In genomic region chr14:103283916-103284315, GRCh38 we compare ENCODE assay signal across 13 cellular contexts. TPM values are rescaled to one million over a fixed set of nuclear protein-coding genes. Genes with fewer than 3 reads are reported as not detected.
A peak's percentile ranks its signal among the peaks of the same experiment; 100 is the strongest.
DNase-seq lines count a peak whose midpoint lies in the region; ATAC-seq and TF ChIP-seq lines count a peak whose summit lies in the region.
"Had no signal": no experiment of that assay in that cellular context is flagged by ENCODE, and none has a peak within 500 bp of the region (broad histone marks: within the 10 kb centered on the region; RNA-seq: fewer than 3 reads in every experiment).

No MANE protein-coding gene starts in this region.

- H3K79me1 ChIP-seq in neuronal stem cell (ENCODE audit: low read depth, low read length) = no peaks in the 10 kb centered on the region

- no peaks in the 10 kb centered on the region for H4K20me1 ChIP-seq in GM23338 (replicated peaks; ENCODE audit: insufficient read depth)
- H4K20me1 ChIP-seq in hepatocyte (ENCODE audit: insufficient read depth, poor library complexity, severe bottlenecking) = no peaks in the 10 kb centered on the region

- no peaks in the 10 kb centered on the region for H3K36me3 ChIP-seq in GM23338 (ENCODE audit: insufficient read depth)
- no peaks in the 10 kb centered on the region for H3K36me3 ChIP-seq in HUES48 (ENCODE audit: control insufficient read depth, insufficient read depth, low read length)
- no peaks in the 10 kb centered on the region for H3K36me3 ChIP-seq in hepatocyte (replicated peaks; ENCODE audit: insufficient read depth, low read depth)
- no peaks in the 10 kb centered on the region for H3K36me3 ChIP-seq in neuronal stem cell (replicated peaks in 1 of 2; ENCODE audit: control insufficient read depth in 2 of 2, insufficient read depth in 2 of 2, low read length in 2 of 2)
- H3K36me3 ChIP-seq: BE2C had no signal

- no peak overlapping the region for H3K14ac ChIP-seq in neuronal stem cell (ENCODE audit: low read length)

- H3K36me3 Mint-ChIP-seq in GM23338 (ENCODE audit: low read depth) = no peaks in the 10 kb centered on the region; the same call in 2 of the 3 replicates
- H3K36me3 Mint-ChIP-seq: CD8-positive, alpha-beta memory T cell had no signal

- H3K9me3 Mint-ChIP-seq in GM23338 = peaks cover 3% of the 10 kb centered on the region; the same call in 2 of the 3 replicates
- H3K9me3 Mint-ChIP-seq: CD8-positive, alpha-beta memory T cell had no signal

- H3K9ac ChIP-seq in HUES48 (ENCODE audit: low read depth, low read length) (no peak overlapping the region; the same call in 1 of the 2 replicates), neuronal stem cell (ENCODE audit: low read depth, low read length, poor library complexity) (no peak overlapping the region)

- peak overlapping the region; percentile 36 for H3K18ac ChIP-seq in neuronal stem cell (ENCODE audit: low read length)

- H3K4me2 ChIP-seq in GM23338 (peak overlapping the region; percentile 42), hepatocyte (no peak overlapping the region), neuronal stem cell (ENCODE audit: insufficient read depth, low read length, poor library complexity, severe bottlenecking) (no peak overlapping the region)

- peak overlapping the region; percentile 70; the same call in 1 of the 2 replicates for H2AFZ ChIP-seq in GM23338
- no peak overlapping the region for H2AFZ ChIP-seq in hepatocyte
- H2AFZ ChIP-seq in neuronal stem cell (ENCODE audit: low read length) = no peak overlapping the region

- ATAC-seq in GM23338 (no peak), left ventricle myocardium superior (no peak)

- H3K79me2 ChIP-seq in GM23338 (replicated peaks; ENCODE audit: insufficient read depth) (no peaks in the 10 kb centered on the region), hepatocyte (no peaks in the 10 kb centered on the region)

- H3K27ac ChIP-seq in GM23338 (ENCODE audit: low read depth) (no peak overlapping the region), HUES48 (ENCODE audit: low read depth, low read length) (peak overlapping the region; percentile 77), hepatocyte (peak overlapping the region; percentile 31), neuronal stem cell (replicated peaks; ENCODE audit: low read length) (no peak overlapping the region)
- H3K27ac ChIP-seq: C4-2B had no signal

- H2AK5ac ChIP-seq in neuronal stem cell (ENCODE audit: low read depth, low read length) = no peak overlapping the region

- H3K4me1 ChIP-seq in GM23338 (ENCODE audit: insufficient read depth) = peaks cover 22% of the 10 kb centered on the region
- H3K4me1 ChIP-seq in HUES48 (ENCODE audit: control insufficient read depth, insufficient read depth, low read length) = peaks cover 28% of the 10 kb centered on the region
- peaks cover 2% of the 10 kb centered on the region for H3K4me1 ChIP-seq in hepatocyte (ENCODE audit: insufficient read depth)
- H3K4me1 ChIP-seq in neuronal stem cell (ENCODE audit: control insufficient read depth in 2 of 2, insufficient read depth in 1 of 2, low read depth in 1 of 2, low read length in 2 of 2) = no peaks in the 10 kb centered on the region
- H3K4me1 ChIP-seq: BE2C had no signal

- no peak overlapping the region for H4K91ac ChIP-seq in neuronal stem cell (ENCODE audit: low read depth, low read length, poor library complexity)

- no peak overlapping the region for H2BK15ac ChIP-seq in neuronal stem cell (ENCODE audit: low read length)

- H3K4me3 Mint-ChIP-seq in GM23338 = 0 out of 3 replicates have a peak overlapping the region, but pooled peaks have one; percentile 1
- H3K4me3 Mint-ChIP-seq: CD8-positive, alpha-beta memory T cell had no signal

- TF ChIP-seq CTCF in GM23338 (conservative IDR thresholded peaks at IDR 0.05; ENCODE audit: low read depth in 2 of 2) = no peak
- TF ChIP-seq CTCF in hepatocyte (IDR thresholded peaks at IDR 0.05; ENCODE audit: poor library complexity) = no peak

- H3K23ac ChIP-seq in neuronal stem cell (ENCODE audit: low read depth, low read length, poor library complexity) = no peak overlapping the region

- H3K4me3 ChIP-seq in GM23338 = no peak overlapping the region
- H3K4me3 ChIP-seq in HUES48 (ENCODE audit: low read depth, low read length) = 0 out of 2 replicates have a peak overlapping the region, but pooled peaks have one; percentile 12
- no peak overlapping the region for H3K4me3 ChIP-seq in hepatocyte
- H3K4me3 ChIP-seq in neuronal stem cell (ENCODE audit: low read length in 2 of 2) = peak overlapping the region in 1 of 2 donors; percentile 33

- H3K4ac ChIP-seq in neuronal stem cell (ENCODE audit: low read length) = no peak overlapping the region

- DNase-seq in GM23338 (ENCODE audit: low spot score) = no peak
- no peak for DNase-seq in hepatocyte (ENCODE audit: low spot score)
- no peak for DNase-seq in neuronal stem cell (ENCODE audit: low spot score)
- no peak for DNase-seq in NCI-H510A (lab: John Stamatoyannopoulos, UW)
- DNase-seq in left ventricle myocardium superior = no peak
- DNase-seq in activated CD4-positive, alpha-beta T cell treated with anti-CD3 and anti-CD28 coated beads for 48 hours = no peak
- DNase-seq: BE2C; Caco-2; CD8-positive, alpha-beta memory T cell; DND-41; GDM1 had no signal

- peaks cover 9% of the 10 kb centered on the region; the same call in 1 of the 2 replicates for H3F3A ChIP-seq in GM23338 (replicated peaks; ENCODE audit: low read depth)

- H4K8ac ChIP-seq in neuronal stem cell (ENCODE audit: low read depth, low read length) = no peak overlapping the region

- H3K27me3 ChIP-seq in GM23338 (ENCODE audit: insufficient read depth) = peaks cover 20% of the 10 kb centered on the region
- H3K27me3 ChIP-seq in HUES48 (ENCODE audit: control insufficient read depth, insufficient read depth, low read length) = peaks cover 10% of the 10 kb centered on the region
- H3K27me3 ChIP-seq in hepatocyte = peaks cover 5% of the 10 kb centered on the region
- H3K27me3 ChIP-seq in neuronal stem cell (ENCODE audit: control insufficient read depth in 3 of 3, insufficient read depth in 3 of 3, low read depth in 1 of 3, low read length in 3 of 3) = peaks cover 8 to 72% (median 19%) of the 10 kb centered on the region in 3 experiments

- H3K9me2 ChIP-seq in GM23338 (ENCODE audit: insufficient read depth) (no peaks in the 10 kb centered on the region), hepatocyte (replicated peaks; ENCODE audit: insufficient read depth) (no peaks in the 10 kb centered on the region)

- peaks cover 25% of the 10 kb centered on the region for H3K27me3 Mint-ChIP-seq in GM23338 (ENCODE audit: insufficient read depth, low read depth, poor library complexity)

- 80% methylated on average over 12 of the region's 12 CpGs for WGBS in hepatocyte (ENCODE audit: low lambda C conversion rate, missing lambda C conversion rate)
- WGBS in neuronal stem cell (ENCODE audit: extremely low coverage in 2 of 2, insufficient read length in 2 of 2, insufficient replicate concordance in 1 of 2), 2 donors = no CpG with 5 or more reads among the region's 12 CpGs

- no peak overlapping the region for H2BK12ac ChIP-seq in neuronal stem cell (ENCODE audit: low read length)

- H2BK120ac ChIP-seq in neuronal stem cell (ENCODE audit: low read depth, low read length) = no peak overlapping the region

- peaks cover 37% of the 10 kb centered on the region for H3K4me1 Mint-ChIP-seq in GM23338

- no peak overlapping the region for H3K27ac Mint-ChIP-seq in GM23338
- H3K27ac Mint-ChIP-seq: CD8-positive, alpha-beta memory T cell had no signal

- H3K9me3 ChIP-seq in HUES48 (ENCODE audit: control insufficient read depth, insufficient read depth, low read length) (no peaks in the 10 kb centered on the region), hepatocyte (ENCODE audit: low read depth) (no peaks in the 10 kb centered on the region), neuronal stem cell (replicated peaks in 1 of 2; ENCODE audit: control insufficient read depth in 2 of 2, insufficient read depth in 1 of 2, low read depth in 1 of 2, low read length in 2 of 2) (peaks cover 2 to 10% of the 10 kb centered on the region in 2 donors)
- H3K9me3 ChIP-seq: BE2C, Caco-2 had no signal

- intact Hi-C loops in left ventricle myocardium superior (cut with micrococcal nuclease) = no loop called here

- no peak overlapping the region for H2BK5ac ChIP-seq in neuronal stem cell (ENCODE audit: low read length)

TF ChIP-seq in GM23338, 12 proteins besides CTCF, POLR2A, EP300 and RAD21 (continues in another document):
- TF ChIP-seq NANOG (IDR thresholded peaks at IDR 0.05; ENCODE audit: borderline replicate concordance) (no peak), CREB1 (CRISPR knock-in tag; IDR thresholded peaks at IDR 0.05; ENCODE audit: low read depth) (no peak), ZNF331 (CRISPR knock-in tag; IDR thresholded peaks at IDR 0.05; ENCODE audit: low read depth) (no peak), ZNF114 (CRISPR knock-in tag; IDR thresholded peaks at IDR 0.05) (no peak), JUNB (IDR thresholded peaks at IDR 0.05; ENCODE audit: unreplicated experiment) (no peak), POLR2AphosphoS5 (IDR thresholded peaks at IDR 0.05; ENCODE audit: low read depth) (no peak), STAT1 (IDR thresholded peaks at IDR 0.05; ENCODE audit: unreplicated experiment) (no peak), ETS1 (IDR thresholded peaks at IDR 0.05) (no peak)

RNA-seq across cellular contexts. Expression of gene EIF5, which starts 50.1 kb away (rescaled TPM):
- total RNA-seq in GM23338 (2014; rRNA removed; shearing (Covaris generic)) = 177 and 194 TPM in 2 replicates
- polyA plus RNA-seq in GM23338 (2016; fragmentation: Nextera tagmentation; extraction: Ambion mirVana) (476 and 634 TPM in 2 replicates), hepatocyte (331 and 355 TPM in 2 replicates)
- total RNA-seq in hepatocyte (151 and 161 TPM in 2 replicates), left ventricle myocardium superior (240 TPM)
- 304 TPM for polyA plus RNA-seq in neuronal stem cell (2013, experiment 1 of 2)
- polyA plus RNA-seq in neuronal stem cell (2013, experiment 2 of 2) = 312 TPM

Comparison
In these comparisons a context has a peak if more than half of its experiments do, and no peak if none do; other contexts are left out.
1. H3K27ac ChIP-seq: peak in HUES48 (single experiment) and hepatocyte (single experiment); none in GM23338 (single experiment) and neuronal stem cell (single experiment).